1 cellular context compared by ENCODE assay signal in genomic region chr11:45391168-45391850, GRCh38.
A peak's percentile ranks its signal among the peaks of the same experiment; 100 is the strongest.
TF ChIP-seq lines count a peak whose summit lies in the region.

No MANE protein-coding gene starts in this region.

TF ChIP-seq in liver, 16 proteins besides CTCF, POLR2A, EP300 and RAD21 (continued from another document):
- TF ChIP-seq ZBTB33 (IDR thresholded peaks at IDR 0.05), result peak; percentile 69
- TF ChIP-seq GABPA (IDR thresholded peaks at IDR 0.05 in 1 of 2, conservative IDR thresholded peaks at IDR 0.05 in 1 of 2), result no peak
- TF ChIP-seq HNF4A (conservative IDR thresholded peaks at IDR 0.05), result peak; percentile 81 to 84
- peak; percentile 48 for TF ChIP-seq YY1 (IDR thresholded peaks at IDR 0.05)
- no peak for TF ChIP-seq ATF3 (IDR thresholded peaks at IDR 0.05)
- peak in 1 of 2 donors; percentile 68 for TF ChIP-seq JUND (IDR thresholded peaks at IDR 0.05)
- TF ChIP-seq EGR1 (IDR thresholded peaks at IDR 0.05; ENCODE audit: low read depth in 2 of 2), result peak in 1 of 2 donors; percentile 39
- no peak for TF ChIP-seq TAF1 (conservative IDR thresholded peaks at IDR 0.05)
- TF ChIP-seq FOXA2 (IDR thresholded peaks at IDR 0.05), result peak; percentile 59
